ENCODE assay signal across 14 cellular contexts in the genomic region with DNA sequence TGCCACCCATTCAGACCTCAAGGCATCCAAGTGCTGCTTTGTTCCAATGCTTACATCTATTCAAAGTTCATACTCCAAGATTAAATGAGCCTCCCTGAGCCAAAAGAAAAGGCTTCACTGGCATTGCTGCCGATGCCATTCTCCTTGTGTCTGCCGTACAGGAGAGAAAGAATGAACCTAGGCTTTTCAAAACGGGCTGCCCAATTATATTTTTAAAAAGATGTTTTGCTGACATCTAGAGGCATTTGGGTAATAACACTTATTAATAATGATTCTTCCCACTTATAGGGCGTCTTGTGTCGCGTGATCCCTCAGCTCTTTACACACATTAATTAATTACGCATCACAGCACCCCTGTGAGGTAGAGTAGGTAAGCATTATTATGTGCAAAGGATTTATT.
A peak's percentile ranks its signal among the peaks of the same experiment; 100 is the strongest.
DNase-seq lines count a peak whose midpoint lies in the region; ATAC-seq, FAIRE-seq and TF ChIP-seq lines count a peak whose summit lies in the region.
"Had no signal": no experiment of that assay in that cellular context is flagged by ENCODE, and none has a peak within 500 bp of the region (broad histone marks: within the 10 kb centered on the region; RNA-seq: fewer than 3 reads in every experiment).

No MANE protein-coding gene starts in this region.

- no peak overlapping the region for H3K27ac Mint-ChIP-seq in natural killer cell
- H3K27ac Mint-ChIP-seq: activated naive CD4-positive, alpha-beta T cell treated with anti-CD3 and anti-CD28 coated beads for 36 hours; GM23338 had no signal

- TF ChIP-seq POLR2A in H1 (IDR thresholded peaks at IDR 0.05; ENCODE audit: control extremely low read depth in 1 of 2, low read depth in 2 of 2, low read length in 2 of 2), result no peak

- no peaks in the 10 kb centered on the region for H3K27me3 Mint-ChIP-seq in natural killer cell (ENCODE audit: low read depth in 2 of 2)

- peaks cover 0 to 7% (median 0%) of the 10 kb centered on the region in 4 experiments; a peak in 2 of 7 replicates for H3K4me1 ChIP-seq in H1 (replicated peaks in 1 of 4; ENCODE audit: control insufficient read depth in 3 of 4, insufficient read depth in 4 of 4, low read length in 3 of 4)
- H3K4me1 ChIP-seq: uterus had no signal

- no peaks in the 10 kb centered on the region for H3K36me3 ChIP-seq in H1 (ENCODE audit: control insufficient read depth in 2 of 4, insufficient read depth in 4 of 4, low read length in 3 of 4)
- H3K36me3 ChIP-seq: uterus had no signal

- H3K79me2 ChIP-seq in H1 (ENCODE audit: control insufficient read depth in 1 of 2, insufficient read depth in 2 of 2, low read length in 2 of 2), result no peaks in the 10 kb centered on the region

- intact Hi-C loops in sciatic nerve (cut with DNase I) (no loop called here), natural killer cell (cut with micrococcal nuclease) (no loop called here)

- H3K36me3 Mint-ChIP-seq in natural killer cell, result no peaks in the 10 kb centered on the region

- H3K4ac ChIP-seq in H1 (replicated peaks; ENCODE audit: insufficient read length, low read depth, low read length), result no peak overlapping the region

- H4K91ac ChIP-seq in H1 (replicated peaks; ENCODE audit: insufficient read length, low read length), result no peak overlapping the region

- no peak for TF ChIP-seq EP300 in H1 (IDR thresholded peaks at IDR 0.05; ENCODE audit: borderline replicate concordance in 1 of 2, low read depth in 2 of 2, low read length in 2 of 2)

- no peaks in the 10 kb centered on the region for H3K27me3 ChIP-seq in H1 (replicated peaks in 1 of 4; ENCODE audit: control insufficient read depth in 3 of 4, extremely low read depth in 1 of 4, insufficient read depth in 3 of 4, low read length in 3 of 4)
- H3K27me3 ChIP-seq: uterus had no signal

- peak; percentile 35 to 40 for TF ChIP-seq RAD21 in H1 (IDR thresholded peaks at IDR 0.05 in 1 of 2, conservative IDR thresholded peaks at IDR 0.05 in 1 of 2; ENCODE audit: low read depth in 2 of 2, low read length in 2 of 2)

- no peaks in the 10 kb centered on the region for H3K4me1 Mint-ChIP-seq in natural killer cell

- H2BK120ac ChIP-seq in H1 (replicated peaks; ENCODE audit: low read depth, low read length), result no peak overlapping the region

- H4K5ac ChIP-seq in H1 (ENCODE audit: insufficient read length, low read depth, low read length), result no peak overlapping the region

- no peak overlapping the region for H3K18ac ChIP-seq in H1 (ENCODE audit: extremely low read depth, low read length)

- POLR2A ChIA-PET in H1 (lab: Charles Lee; ENCODE audit: partially characterized antibody), result no interaction called here

- no peaks in the 10 kb centered on the region for H3K9me3 ChIP-seq in H1 (ENCODE audit: insufficient read depth in 2 of 2, low read depth in 1 of 2, low read length in 1 of 2)
- H3K9me3 ChIP-seq: uterus had no signal

- FAIRE-seq in H1 (lab: Jason Lieb, UNC), result no peak
- FAIRE-seq: G401.6 had no signal

- WGBS in H1 (ENCODE audit: extremely low coverage in 1 of 2, insufficient coverage in 1 of 2, insufficient read length in 1 of 2, insufficient replicate concordance in 2 of 2, low coverage in 1 of 2, low lambda C conversion rate in 2 of 2, missing lambda C conversion rate in 1 of 2), 2 experiments, result 77% methylated on average over 7 of the region's 7 CpGs; no CpG with 5 or more reads in 1 of the 2 experiments

- no peak overlapping the region for H2AFZ ChIP-seq in H1 (ENCODE audit: low read length)
- H2AFZ ChIP-seq: GM23338 had no signal

- no peak overlapping the region for H2BK15ac ChIP-seq in H1 (ENCODE audit: low read length)

- H3K14ac ChIP-seq in H1 (ENCODE audit: insufficient read length), result no peak overlapping the region

- no peak overlapping the region for H3K4me3 Mint-ChIP-seq in natural killer cell
- H3K4me3 Mint-ChIP-seq: activated naive CD4-positive, alpha-beta T cell treated with anti-CD3 and anti-CD28 coated beads for 36 hours; GM23338 had no signal

- H3K27ac ChIP-seq in H1 (ENCODE audit: low read depth, low read length), result no peak overlapping the region
- H3K27ac ChIP-seq: uterus had no signal

- H3K4me2 ChIP-seq in H1 (ENCODE audit: insufficient read depth in 1 of 2, low read depth in 2 of 2, low read length in 2 of 2), result no peak overlapping the region
- H3K4me2 ChIP-seq: GM23338 had no signal

- DNase-seq in NCI-H187 treated with DMSO at 0.1 percent for 48 hours (lab: John Stamatoyannopoulos, UW), result peak; percentile 2
- no peak for DNase-seq in NCI-H187 (lab: John Stamatoyannopoulos, UW)
- peak; percentile 81 for DNase-seq in NCI-H69 (lab: John Stamatoyannopoulos, UW)
- no peak for DNase-seq in H1 (ENCODE audit: low read depth in 1 of 2, low spot score in 2 of 2)
- no peak for DNase-seq in sciatic nerve (ENCODE audit: low spot score)
- no peak for DNase-seq in HCEC 1CT
- DNase-seq in HuH-7.5 (ENCODE audit: low spot score), result no peak
- no peak for DNase-seq in natural killer cell
- DNase-seq: activated CD4-positive, alpha-beta T cell treated with anti-CD3 and anti-CD28 coated beads, Interleukin-2, amount 50 U/mL, for 1 hour; activated naive CD4-positive, alpha-beta T cell treated with anti-CD3 and anti-CD28 coated beads for 36 hours; NCI-H1930; uterus had no signal

- H4K8ac ChIP-seq in H1 (ENCODE audit: extremely low read depth, insufficient read depth, low read length), result no peak overlapping the region

- H3K9ac ChIP-seq in H1 (replicated peaks in 1 of 4; ENCODE audit: extremely low read depth in 1 of 4, low read depth in 3 of 4, low read length in 3 of 4), result no peak overlapping the region

- no peak overlapping the region for H2BK12ac ChIP-seq in H1 (ENCODE audit: low read depth, low read length)

- no peaks in the 10 kb centered on the region for H3K9me3 Mint-ChIP-seq in natural killer cell
- H3K9me3 Mint-ChIP-seq: activated naive CD4-positive, alpha-beta T cell treated with anti-CD3 and anti-CD28 coated beads for 36 hours; GM23338 had no signal

- no peak overlapping the region for H2BK5ac ChIP-seq in H1 (ENCODE audit: low read depth, low read length)

- H4K20me1 ChIP-seq in H1 (replicated peaks in 1 of 2; ENCODE audit: control insufficient read depth in 1 of 2, insufficient read depth in 2 of 2, low read length in 2 of 2), result no peaks in the 10 kb centered on the region

- no peaks in the 10 kb centered on the region for H3K23me2 ChIP-seq in H1 (ENCODE audit: low read depth, low read length)

- H3K56ac ChIP-seq in H1 (replicated peaks; ENCODE audit: insufficient read length, low read depth, low read length), result no peak overlapping the region

- ATAC-seq in sciatic nerve (peak; percentile 49), natural killer cell (no peak)
- ATAC-seq: GM23338 had no signal

- H3K23ac ChIP-seq in H1 (ENCODE audit: insufficient read length), result no peak overlapping the region

- CTCF ChIA-PET in H1 (lab: Charles Lee; ENCODE audit: partially characterized antibody), result interaction anchor here (0.7 to 1.9 kb wide), 3 partner anchors 11 to 820 kb away, joined by 3 to 7 read pairs (median 3); no protein-coding TSS in a partner anchor

- no peaks in the 10 kb centered on the region for H3K79me1 ChIP-seq in H1 (ENCODE audit: low read depth, low read length)

- no peak overlapping the region for H2BK20ac ChIP-seq in H1 (ENCODE audit: low read length)

- no peak overlapping the region for H3K4me3 ChIP-seq in H1 (ENCODE audit: extremely low read depth in 1 of 4, insufficient read depth in 2 of 4, low read depth in 3 of 4, low read length in 4 of 4)
- H3K4me3 ChIP-seq: GM23338, uterus had no signal

- TF ChIP-seq CTCF in H1 (IDR thresholded peaks at IDR 0.05; ENCODE audit: control extremely low read depth in 1 of 3, insufficient read depth in 1 of 3, low read depth in 1 of 3, low read length in 3 of 3) (no peak), natural killer cell (IDR thresholded peaks at IDR 0.05) (no peak)

- H2AK5ac ChIP-seq in H1 (ENCODE audit: low read depth, low read length), result no peak overlapping the region

TF ChIP-seq in H1, 55 proteins besides CTCF, POLR2A, EP300 and RAD21:
- TF ChIP-seq HDAC2 (IDR thresholded peaks at IDR 0.05; ENCODE audit: borderline replicate concordance in 1 of 2, low read depth in 2 of 2, low read length in 2 of 2), result no peak
- TF ChIP-seq SIN3A (conservative IDR thresholded peaks at IDR 0.05 in 1 of 2, IDR thresholded peaks at IDR 0.05 in 1 of 2; ENCODE audit: low read depth in 1 of 2, low read length in 2 of 2), result no peak
- TF ChIP-seq KDM1A (IDR thresholded peaks at IDR 0.05; ENCODE audit: borderline replicate concordance, low read length), result no peak
- no peak for TF ChIP-seq TBP (IDR thresholded peaks at IDR 0.05; ENCODE audit: low read depth, low read length)
- TF ChIP-seq TAF1 (IDR thresholded peaks at IDR 0.05; ENCODE audit: low read depth, low read length), result no peak
- no peak for TF ChIP-seq KDM4A (IDR thresholded peaks at IDR 0.05; ENCODE audit: low read depth, low read length, severe bottlenecking)
- no peak for TF ChIP-seq RBBP5 (IDR thresholded peaks at IDR 0.05; ENCODE audit: borderline replicate concordance, low read depth, low read length)
- TF ChIP-seq TEAD4 (IDR thresholded peaks at IDR 0.05; ENCODE audit: low read depth, low read length), result no peak
- TF ChIP-seq SP2 (IDR thresholded peaks at IDR 0.05; ENCODE audit: low read length), result no peak
- TF ChIP-seq CTBP2 (IDR thresholded peaks at IDR 0.05; ENCODE audit: borderline replicate concordance, insufficient read depth, insufficient read length, low read length), result no peak
- TF ChIP-seq SAP30 (IDR thresholded peaks at IDR 0.05; ENCODE audit: insufficient read depth, insufficient replicate concordance, low read length), result no peak
- no peak for TF ChIP-seq NANOG (IDR thresholded peaks at IDR 0.05; ENCODE audit: insufficient read depth, low read depth, low read length, poor library complexity, severe bottlenecking)
- no peak for TF ChIP-seq GTF2F1 (IDR thresholded peaks at IDR 0.05; ENCODE audit: borderline replicate concordance, low read depth, low read length)
TF ChIP-seq in H1: peak in this region for 0.

Comparison
In these comparisons a context has a peak if more than half of its experiments do, and no peak if none do; other contexts are left out.
1. DNase-seq: peak in NCI-H187 treated with DMSO at 0.1 percent for 48 hours (single experiment) and NCI-H69 (single experiment); none in NCI-H187 (0 of 2), H1 (0 of 2), sciatic nerve (single experiment), HCEC 1CT (single experiment), HuH-7.5 (single experiment) and natural killer cell (single experiment).